25 cellular contexts compared by ENCODE assay signal in the genomic region with DNA sequence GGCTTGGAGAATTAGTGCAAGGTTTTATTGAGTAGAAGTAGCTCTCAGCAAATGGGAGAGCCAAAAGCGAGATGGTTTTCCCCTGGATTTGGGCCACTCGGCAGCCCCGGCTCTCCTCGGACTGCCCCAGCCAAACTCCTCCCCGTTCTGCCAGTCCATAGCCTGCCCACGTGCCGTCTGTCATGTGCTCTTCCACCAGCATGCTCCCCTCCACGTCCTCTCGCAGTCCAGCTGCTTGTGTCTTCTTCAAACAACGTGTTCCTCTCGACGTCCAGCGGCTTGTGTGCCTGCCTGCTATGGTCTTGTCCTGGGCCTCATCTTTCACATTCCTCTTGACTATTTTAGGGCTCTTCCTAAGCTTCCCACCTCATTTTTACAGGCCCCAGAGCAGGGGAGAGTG.
"Had no signal": no experiment of that assay in that cellular context is flagged by ENCODE, and none has a peak within 500 bp of the region (broad histone marks: within the 10 kb centered on the region; RNA-seq: fewer than 3 reads in every experiment).

No MANE protein-coding gene starts in this region.

- H3K79me2 ChIP-seq: hepatocyte had no signal

- DNase-seq: activated CD4-positive, alpha-beta T cell treated with anti-CD3 and anti-CD28 coated beads, Interleukin-2, amount 50 U/mL, for 1 hour; activated CD8-positive, alpha-beta T cell treated with anti-CD3 and anti-CD28 coated beads for 36 hours; activated gamma-delta T cell treated with Interleukin-2 at 50 U/mL for 16 hours; activated naive CD4-positive, alpha-beta T cell treated with anti-CD3 and anti-CD28 coated beads, Interleukin-2, amount 50 U/mL, for 16 hours; activated T-cell treated with anti-CD3 and anti-CD28 coated beads, Interleukin-2, amount 50 U/mL, for 4 hours; amniotic stem cell; brain microvascular endothelial cell; dorsolateral prefrontal cortex; effector memory CD4-positive, alpha-beta T cell; gastrocnemius medialis; kidney; left colon; mesenchymal stem cell; pancreas; spleen; stimulated activated naive CD4-positive, alpha-beta T cell; T1000 had no signal

- H3K9me3 ChIP-seq: gastrocnemius medialis, pancreas, right atrium auricular region, spleen, suprapubic skin, tibial nerve had no signal

- H2AFZ ChIP-seq: hepatocyte had no signal

- H3K4me1 Mint-ChIP-seq: activated T-helper 17 cell treated with anti-CD3 and anti-CD28 coated beads, Interleukin-2, amount 50 U/mL, for 72 hours had no signal

- H3K4me1 ChIP-seq: gastrocnemius medialis, pancreas, right atrium auricular region, suprapubic skin, tibial nerve had no signal

- H3K36me3 ChIP-seq: brain microvascular endothelial cell, gastrocnemius medialis, pancreas, right atrium auricular region, spleen, suprapubic skin, tibial nerve had no signal

- H3K4me2 ChIP-seq: hepatocyte had no signal

- H3K27ac Mint-ChIP-seq: activated CD8-positive, alpha-beta T cell treated with anti-CD3 and anti-CD28 coated beads for 36 hours; activated T-helper 17 cell treated with anti-CD3 and anti-CD28 coated beads, Interleukin-2, amount 50 U/mL, for 72 hours; natural killer cell treated with Interleukin-12 subunit alpha and Interleukin-12 subunit beta and Interleukin-15 and Interleukin-18, amount 100 ng/mL, for 72 hours; T-helper 1 cell treated with Interleukin-12 subunit alpha and Interleukin-12 subunit beta and Interleukin-4 antibody, amounts not matched to agents 30 μg/mL and 1 μg/mL, for 36 hours had no signal

- H3K4me3 ChIP-seq: coronary artery, dorsolateral prefrontal cortex, gastrocnemius medialis, hepatocyte, pancreas, right atrium auricular region, spleen, suprapubic skin, tibial nerve had no signal

- H3K36me3 Mint-ChIP-seq: natural killer cell treated with Interleukin-12 subunit alpha and Interleukin-12 subunit beta and Interleukin-15 and Interleukin-18, amount 100 ng/mL, for 72 hours had no signal

- H3K9me3 Mint-ChIP-seq: activated CD8-positive, alpha-beta T cell treated with anti-CD3 and anti-CD28 coated beads for 36 hours; activated T-cell treated with anti-CD3 and anti-CD28 coated beads, Interleukin-2, amount 50 U/mL, for 4 hours; activated T-helper 17 cell treated with anti-CD3 and anti-CD28 coated beads, Interleukin-2, amount 50 U/mL, for 72 hours; natural killer cell treated with Interleukin-12 subunit alpha and Interleukin-12 subunit beta and Interleukin-15 and Interleukin-18, amount 100 ng/mL, for 72 hours; T-helper 1 cell treated with Interleukin-12 subunit alpha and Interleukin-12 subunit beta and Interleukin-4 antibody, amounts not matched to agents 30 μg/mL and 1 μg/mL, for 36 hours had no signal

- H3K27me3 ChIP-seq: brain microvascular endothelial cell, dorsolateral prefrontal cortex, gastrocnemius medialis, hepatocyte, pancreas, right atrium auricular region, spleen, suprapubic skin, tibial nerve had no signal

- H3K4me3 Mint-ChIP-seq: activated CD8-positive, alpha-beta T cell treated with anti-CD3 and anti-CD28 coated beads for 36 hours; activated T-cell treated with anti-CD3 and anti-CD28 coated beads, Interleukin-2, amount 50 U/mL, for 4 hours; activated T-helper 17 cell treated with anti-CD3 and anti-CD28 coated beads, Interleukin-2, amount 50 U/mL, for 72 hours; natural killer cell treated with Interleukin-12 subunit alpha and Interleukin-12 subunit beta and Interleukin-15 and Interleukin-18, amount 100 ng/mL, for 72 hours; T-helper 1 cell treated with Interleukin-12 subunit alpha and Interleukin-12 subunit beta and Interleukin-4 antibody, amounts not matched to agents 30 μg/mL and 1 μg/mL, for 36 hours had no signal

- H3K27ac ChIP-seq: brain microvascular endothelial cell, coronary artery, dorsolateral prefrontal cortex, gastrocnemius medialis, hepatocyte, pancreas, right atrium auricular region, spleen, suprapubic skin had no signal

- H3K27me3 Mint-ChIP-seq: activated CD8-positive, alpha-beta T cell treated with anti-CD3 and anti-CD28 coated beads for 36 hours had no signal
